ENCODE assay signal across 16 cellular contexts in the genomic region with DNA sequence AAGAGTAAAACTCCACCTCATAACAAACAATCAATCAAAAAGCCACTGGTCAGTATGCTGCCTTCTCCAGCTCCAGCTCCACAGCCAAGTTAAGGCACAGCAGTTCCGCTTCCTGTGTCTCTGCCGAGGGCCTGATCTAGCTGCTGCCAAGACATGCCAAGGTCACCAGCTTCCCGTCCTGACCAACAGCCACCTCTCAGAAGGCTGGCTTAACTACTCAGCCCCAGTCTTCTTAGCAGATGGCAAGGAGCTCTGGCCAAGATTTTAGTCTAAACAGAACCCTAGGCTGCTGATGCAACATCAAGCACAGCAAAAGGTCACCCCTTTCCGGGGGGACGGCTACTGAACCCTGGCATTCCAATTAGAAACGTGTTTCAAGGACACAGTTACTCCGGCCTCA. TPM values are rescaled to one million over a fixed set of nuclear protein-coding genes. Genes with fewer than 3 reads are reported as not detected.
DNase-seq lines count a peak whose midpoint lies in the region; ATAC-seq and TF ChIP-seq lines count a peak whose summit lies in the region.
"Had no signal": no experiment of that assay in that cellular context is flagged by ENCODE, and none has a peak within 500 bp of the region (broad histone marks: within the 10 kb centered on the region; RNA-seq: fewer than 3 reads in every experiment).

No MANE protein-coding gene starts in this region.

- H3K27me3 Mint-ChIP-seq in CD4-positive, alpha-beta memory T cell, result no peaks in the 10 kb centered on the region
- H3K27me3 Mint-ChIP-seq: activated CD4-positive, alpha-beta T cell treated with anti-CD3 and anti-CD28 coated beads, Interleukin-2, amount 10 ng/mL, durations not matched to agents 7 days and 5 days; central memory CD8-positive, alpha-beta T cell; T-cell had no signal

- no peak for TF ChIP-seq CTCF in AG04450 (IDR thresholded peaks at IDR 0.05; ENCODE audit: low read depth, low read length)
- TF ChIP-seq CTCF in VCaP (conservative IDR thresholded peaks at IDR 0.05), result no peak
- TF ChIP-seq CTCF in omental fat pad (IDR thresholded peaks at IDR 0.05), result no peak

- no peak overlapping the region for H3K4me3 ChIP-seq in AG04450 (ENCODE audit: low read depth, low read length)
- H3K4me3 ChIP-seq in CD4-positive, alpha-beta memory T cell (ENCODE audit: low read length in 2 of 2), result no peak overlapping the region
- H3K4me3 ChIP-seq: PC-9 had no signal

- peaks cover 18 to 51% of the 10 kb centered on the region in 2 donors for H3K36me3 Mint-ChIP-seq in CD4-positive, alpha-beta memory T cell

- H3K27ac ChIP-seq in AG04450 (ENCODE audit: low read depth, low read length) (peak overlapping the region; percentile 68), VCaP (peak overlapping the region; percentile 37; the same call in 1 of the 2 replicates)
- no peak overlapping the region for H3K27ac ChIP-seq in CD4-positive, alpha-beta memory T cell (ENCODE audit: low read depth, low read length)
- H3K27ac ChIP-seq: PC-9 had no signal

- no peak overlapping the region for H3K4me3 Mint-ChIP-seq in CD4-positive, alpha-beta memory T cell
- H3K4me3 Mint-ChIP-seq: activated CD4-positive, alpha-beta T cell treated with anti-CD3 and anti-CD28 coated beads, Interleukin-2, amount 10 ng/mL, durations not matched to agents 7 days and 5 days; central memory CD8-positive, alpha-beta T cell; T-cell had no signal

- H3K9me3 ChIP-seq in AG04450 (ENCODE audit: control insufficient read depth, insufficient read depth, low read length), result no peaks in the 10 kb centered on the region
- H3K9me3 ChIP-seq in CD4-positive, alpha-beta memory T cell (ENCODE audit: control insufficient read depth in 1 of 2, low read length in 2 of 2), result no peaks in the 10 kb centered on the region

- DNase-seq in AG04450 (ENCODE audit: low read depth, low spot score) (no peak), fibroblast of gingiva (ENCODE audit: low read depth) (peak; percentile 90), omental fat pad (ENCODE audit: low spot score) (no peak), COLO668 (lab: John Stamatoyannopoulos, UW; ENCODE audit: unreplicated experiment) (no peak), NCI-H128 (lab: John Stamatoyannopoulos, UW; ENCODE audit: unreplicated experiment) (no peak)
- no peak for DNase-seq in CD4-positive, alpha-beta memory T cell
- DNase-seq in central memory CD4-positive, alpha-beta T cell, result no peak
- DNase-seq: activated CD4-positive, alpha-beta T cell treated with anti-CD3 and anti-CD28 coated beads, Interleukin-2, amount 10 ng/mL, durations not matched to agents 7 days and 5 days; AML-193; DND-41; foreskin melanocyte; GOT3; PC-9; T-cell had no signal

- no peaks in the 10 kb centered on the region for H3K4me1 ChIP-seq in CD4-positive, alpha-beta memory T cell (ENCODE audit: insufficient read depth, low read length)

- peak overlapping the region in 2 of 7 donors; percentile 6 to 75 for H3K27ac Mint-ChIP-seq in CD4-positive, alpha-beta memory T cell
- H3K27ac Mint-ChIP-seq: activated CD4-positive, alpha-beta T cell treated with anti-CD3 and anti-CD28 coated beads, Interleukin-2, amount 10 ng/mL, durations not matched to agents 7 days and 5 days; T-cell had no signal

- peaks cover 39% of the 10 kb centered on the region for H3K36me3 ChIP-seq in CD4-positive, alpha-beta memory T cell (ENCODE audit: insufficient read depth, low read length)

- intact Hi-C loops in CD4-positive, alpha-beta memory T cell (cut with micrococcal nuclease), result no loop called here

- peak; percentile 22 for ATAC-seq in omental fat pad (ENCODE audit: low FRiP score)
- ATAC-seq: T-cell had no signal

- H3K27me3 ChIP-seq in AG04450 (ENCODE audit: control insufficient read depth, insufficient read depth, low read length), result no peaks in the 10 kb centered on the region
- no peaks in the 10 kb centered on the region for H3K27me3 ChIP-seq in CD4-positive, alpha-beta memory T cell (ENCODE audit: insufficient read depth, low read length)

- peaks cover 0 to 10% (median 0%) of the 10 kb centered on the region in 4 donors for H3K4me1 Mint-ChIP-seq in CD4-positive, alpha-beta memory T cell
- H3K4me1 Mint-ChIP-seq: activated CD4-positive, alpha-beta T cell treated with anti-CD3 and anti-CD28 coated beads, Interleukin-2, amount 10 ng/mL, durations not matched to agents 7 days and 5 days; central memory CD8-positive, alpha-beta T cell had no signal

- POLR2A ChIA-PET in AG04450 (lab: Yijun Ruan, JAX), result interaction anchor here (0.9 to 1.2 kb wide), 4 partner anchors 17 to 174 kb away, joined by 3 to 4 read pairs (median 4); a partner anchor contains a TSS
- POLR2A ChIA-PET in CD4-positive, alpha-beta memory T cell (lab: Charles Lee; ENCODE audit: partially characterized antibody), result interaction anchor here (0.7 to 4.4 kb wide), 2 partner anchors 27 to 36 kb away, joined by 3 to 78 read pairs; no protein-coding TSS in a partner anchor

- H3K9me3 Mint-ChIP-seq in CD4-positive, alpha-beta memory T cell, result no peaks in the 10 kb centered on the region
- H3K9me3 Mint-ChIP-seq: activated CD4-positive, alpha-beta T cell treated with anti-CD3 and anti-CD28 coated beads, Interleukin-2, amount 10 ng/mL, durations not matched to agents 7 days and 5 days; central memory CD8-positive, alpha-beta T cell; T-cell had no signal

- CTCF ChIA-PET in AG04450 (lab: Charles Lee), result interaction anchor here (0.7 to 10.2 kb wide), 4 partner anchors 36 to 153 kb away, joined by 3 to 320 read pairs (median 4); no protein-coding TSS in a partner anchor
- CTCF ChIA-PET in CD4-positive, alpha-beta memory T cell (lab: Charles Lee; ENCODE audit: partially characterized antibody), result interaction anchor here (1.2 to 12.8 kb wide), 3 partner anchors 17 to 36 kb away, joined by 3 to 558 read pairs (median 3); no protein-coding TSS in a partner anchor

RNA-seq across cellular contexts. Expression of a gene that starts 17.7 kb away (rescaled TPM):
- 2.2 and 2.8 TPM in 2 replicates for polyA plus RNA-seq in AG04450 (2011; rRNA removed)
- polyA minus RNA-seq in AG04450 (2011; rRNA and poly(A)+ RNA removed), result 3.5 and 3.7 TPM in 2 replicates
- total RNA-seq in omental fat pad, result 10 to 100 TPM; 11.9 to 23.2 (median 18.5) TPM
- 10 to 100 TPM; 45.0 to 50.7 TPM for total RNA-seq in CD4-positive, alpha-beta memory T cell
- polyA plus RNA-seq in CD4-positive, alpha-beta memory T cell, result 1 to 10 TPM in 1 of 2 donors, under 1 TPM in 1; 0.29 to 1.4 TPM
